Comparison of ENCODE assay signal across 8 cellular contexts in genomic region chrX:150569155-150569477, GRCh38. TPM values are rescaled to one million over a fixed set of nuclear protein-coding genes. Genes with fewer than 3 reads are reported as not detected.
DNase-seq lines count a peak whose midpoint lies in the region; ATAC-seq and TF ChIP-seq lines count a peak whose summit lies in the region.

No MANE protein-coding gene starts in this region.

- H3K27ac ChIP-seq in left ventricle myocardium inferior (replicated peaks), result peak overlapping the region; percentile 90
- H3K27ac ChIP-seq in sigmoid colon, result peak overlapping the region; percentile 85 to 91 (median 91)

- H3K9me3 ChIP-seq in left ventricle myocardium inferior (replicated peaks), result no peaks in the 10 kb centered on the region
- no peaks in the 10 kb centered on the region for H3K9me3 ChIP-seq in sigmoid colon

- CTCF ChIA-PET in activated naive CD4-positive, alpha-beta T cell treated with anti-CD3 and anti-CD28 coated beads for 36 hours (lab: Charles Lee), result no interaction called here

- H3K9me3 Mint-ChIP-seq in activated naive CD4-positive, alpha-beta T cell treated with anti-CD3 and anti-CD28 coated beads for 36 hours, result no peaks in the 10 kb centered on the region

- ATAC-seq in GM18861 (IDR thresholded peaks at IDR 0.05; ENCODE audit: unreplicated experiment), result peak; percentile 21

- peaks cover 38% of the 10 kb centered on the region for H3K4me1 Mint-ChIP-seq in activated naive CD4-positive, alpha-beta T cell treated with anti-CD3 and anti-CD28 coated beads for 36 hours (ENCODE audit: low read depth)

- peak overlapping the region; percentile 78 for H3K4me3 Mint-ChIP-seq in activated naive CD4-positive, alpha-beta T cell treated with anti-CD3 and anti-CD28 coated beads for 36 hours

- peak overlapping the region; percentile 58 for H3K4me3 ChIP-seq in HFF-Myc (replicated peaks; ENCODE audit: low read depth, low read length)
- peak overlapping the region; percentile 83 for H3K4me3 ChIP-seq in left ventricle myocardium inferior
- H3K4me3 ChIP-seq in sigmoid colon, result peak overlapping the region; percentile 46 to 78 (median 74)

- H3K27ac Mint-ChIP-seq in activated naive CD4-positive, alpha-beta T cell treated with anti-CD3 and anti-CD28 coated beads for 36 hours, result peak overlapping the region; percentile 97

- H3K4me1 ChIP-seq in left ventricle myocardium inferior, result peaks cover 45% of the 10 kb centered on the region
- peaks cover 0 to 19% (median 7%) of the 10 kb centered on the region in 4 donors for H3K4me1 ChIP-seq in sigmoid colon

- TF ChIP-seq EP300 in sigmoid colon (IDR thresholded peaks at IDR 0.05), result no peak

- intact Hi-C loops in activated naive CD4-positive, alpha-beta T cell treated with anti-CD3 and anti-CD28 coated beads for 36 hours (cut with micrococcal nuclease), result loop anchor here (2.0 to 5.0 kb wide), 3 partner anchors 206 to 1027 kb away; partner anchors contain the start of genes EOLA1, HMGB3 and MAMLD1
- intact Hi-C loops in left ventricle myocardium inferior (cut with micrococcal nuclease), result no loop called here
- intact Hi-C loops in sigmoid colon (cut with DNase I), result loop anchor here (2.0 to 10.0 kb wide), 4 partner anchors 22 to 614 kb away; partner anchors contain the start of gene MAMLD1

- TF ChIP-seq CTCF in HFF-Myc (IDR thresholded peaks at IDR 0.05; ENCODE audit: low read depth, low read length, missing control alignments), result no peak
- no peak for TF ChIP-seq CTCF in left ventricle myocardium inferior (IDR thresholded peaks at IDR 0.05; ENCODE audit: borderline replicate concordance)
- no peak for TF ChIP-seq CTCF in sigmoid colon (IDR thresholded peaks at IDR 0.05)

- whole genome bisulfite sequencing in sigmoid colon, 2 donors, result 1 to 3% methylated on average over 17 of the region's 17 CpGs

- H3K27me3 Mint-ChIP-seq in activated naive CD4-positive, alpha-beta T cell treated with anti-CD3 and anti-CD28 coated beads for 36 hours (ENCODE audit: low read depth), result no peaks in the 10 kb centered on the region

- no peak for TF ChIP-seq POLR2A in sigmoid colon (IDR thresholded peaks at IDR 0.05)

- H3K36me3 Mint-ChIP-seq in activated naive CD4-positive, alpha-beta T cell treated with anti-CD3 and anti-CD28 coated beads for 36 hours (ENCODE audit: low read depth), result no peaks in the 10 kb centered on the region

- no peak for DNase-seq in HFF-Myc (ENCODE audit: extremely low read depth, low read depth)
- peak; percentile 68 for DNase-seq in NAMALWA (ENCODE audit: low spot score)
- DNase-seq in activated naive CD4-positive, alpha-beta T cell treated with anti-CD3 and anti-CD28 coated beads for 36 hours, result peak; percentile 65
- DNase-seq in left ventricle myocardium inferior, result peak; percentile 27
- no peak for DNase-seq in sigmoid colon
- no peak for DNase-seq in COLO668 (lab: John Stamatoyannopoulos, UW; ENCODE audit: unreplicated experiment)
- DNase-seq in cerebellar cortex (ENCODE audit: low spot score), result no peak

- H3K27me3 ChIP-seq in left ventricle myocardium inferior (ENCODE audit: low read depth), result no peaks in the 10 kb centered on the region
- H3K27me3 ChIP-seq in sigmoid colon, result no peaks in the 10 kb centered on the region

- H3K36me3 ChIP-seq in left ventricle myocardium inferior (no peaks in the 10 kb centered on the region), sigmoid colon (no peaks in the 10 kb centered on the region)

RNA-seq across cellular contexts. Expression of gene MTM1, which starts 0.7 kb away (rescaled TPM):
- 10 to 100 TPM; 17.8 to 19.2 TPM for total RNA-seq in activated naive CD4-positive, alpha-beta T cell treated with anti-CD3 and anti-CD28 coated beads for 36 hours
- total RNA-seq in left ventricle myocardium inferior (9.5 TPM), sigmoid colon (10 to 100 TPM; 14.4 to 23.5 (median 17.5) TPM)
- 10 to 100 TPM; 13.1 to 30.1 (median 25.8) TPM for polyA plus RNA-seq in sigmoid colon

Comparison
In these comparisons a context has a peak if more than half of its experiments do, and no peak if none do; other contexts are left out.
1. DNase-seq: peak in NAMALWA (single experiment), activated naive CD4-positive, alpha-beta T cell treated with anti-CD3 and anti-CD28 coated beads for 36 hours (single experiment) and left ventricle myocardium inferior (single experiment); none in HFF-Myc (single experiment), sigmoid colon (single experiment), COLO668 (single experiment) and cerebellar cortex (single experiment).
2. Peak in every context shown above with its lines, with median percentiles within 50 percentile points of each other: H3K4me3 ChIP-seq.